Comparison of ENCODE assay signal across 18 cellular contexts in the genomic region with DNA sequence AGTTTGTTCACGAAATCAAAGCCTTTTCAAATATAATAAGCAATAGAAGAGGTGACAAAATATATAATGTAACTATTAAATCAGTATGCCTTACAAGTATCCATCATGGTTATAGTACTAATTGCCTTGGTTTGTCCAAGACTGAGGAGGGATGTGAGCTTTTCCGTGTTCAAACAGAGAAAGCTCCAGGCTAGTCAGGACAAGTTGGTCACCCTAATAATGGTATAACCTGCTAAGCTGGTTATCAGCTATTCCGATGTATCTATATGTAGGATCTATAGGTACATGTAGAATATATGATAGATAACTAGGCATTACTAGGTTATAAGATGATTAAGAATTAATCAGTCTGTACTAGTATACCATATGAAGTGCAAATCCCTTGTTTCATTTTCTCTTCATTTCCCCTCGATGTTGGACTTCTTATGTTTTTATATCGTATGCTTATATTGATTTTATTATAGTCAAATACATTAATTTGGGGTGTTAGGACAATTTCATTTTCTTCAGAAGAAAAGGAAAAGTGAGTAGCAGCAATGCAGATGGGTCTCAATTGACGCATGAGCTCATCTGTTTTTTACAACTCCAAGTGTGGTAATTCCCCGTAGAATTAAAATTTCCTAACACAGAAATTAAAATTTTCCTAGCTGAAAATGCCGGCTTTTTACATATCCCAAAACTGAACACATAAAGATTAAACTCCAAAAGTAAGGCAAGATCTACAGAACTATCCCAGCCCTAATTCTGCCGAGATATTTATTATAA.
A peak's percentile ranks its signal among the peaks of the same experiment; 100 is the strongest.
DNase-seq lines count a peak whose midpoint lies in the region; ATAC-seq and TF ChIP-seq lines count a peak whose summit lies in the region.
"Had no signal": no experiment of that assay in that cellular context is flagged by ENCODE, and none has a peak within 500 bp of the region (broad histone marks: within the 10 kb centered on the region; RNA-seq: fewer than 3 reads in every experiment).

No MANE protein-coding gene starts in this region.

- no peak overlapping the region for H2BK12ac ChIP-seq in mesenchymal stem cell (ENCODE audit: low read length in 2 of 2)

- H3K4me1 ChIP-seq in foreskin keratinocyte (peaks cover 3% of the 10 kb centered on the region), mesenchymal stem cell (ENCODE audit: control insufficient read depth, insufficient read depth, low read depth, low read length) (no peaks in the 10 kb centered on the region), endodermal cell (ENCODE audit: control insufficient read depth, insufficient read depth, low read length) (no peaks in the 10 kb centered on the region)
- H3K4me1 ChIP-seq: SJSA1 had no signal

- 100% methylated on average over 5 of the region's 9 CpGs for WGBS in mesenchymal stem cell
- 92 to 100% methylated on average over 4 to 6 of the region's 9 CpGs for WGBS in endodermal cell (ENCODE audit: insufficient coverage in 1 of 2, insufficient read length in 1 of 2), 2 experiments

- no peaks in the 10 kb centered on the region for H3K36me3 Mint-ChIP-seq in endodermal cell (ENCODE audit: low read depth)
- no peaks in the 10 kb centered on the region for H3K36me3 Mint-ChIP-seq in progenitor cell of endocrine pancreas (ENCODE audit: insufficient read depth)

- H3K27me3 ChIP-seq in foreskin keratinocyte = no peaks in the 10 kb centered on the region
- H3K27me3 ChIP-seq in mesenchymal stem cell (ENCODE audit: control insufficient read depth in 1 of 2, insufficient read depth in 1 of 2, low read length in 2 of 2) = no peaks in the 10 kb centered on the region
- no peaks in the 10 kb centered on the region for H3K27me3 ChIP-seq in endodermal cell (ENCODE audit: control insufficient read depth, insufficient read depth, low read length, poor library complexity, severe bottlenecking)
- H3K27me3 ChIP-seq: Peyer's patch, SJSA1 had no signal

- intact Hi-C loops in Right ventricle myocardium superior (cut with DNase I) = no loop called here
- intact Hi-C loops in cardiac septum (cut with DNase I) = no loop called here

- H2BK120ac ChIP-seq in mesenchymal stem cell (ENCODE audit: low read depth, low read length) = no peak overlapping the region

- H3K27ac Mint-ChIP-seq in endodermal cell (no peak overlapping the region), progenitor cell of endocrine pancreas (no peak overlapping the region)

- no peak overlapping the region for H2BK15ac ChIP-seq in mesenchymal stem cell (ENCODE audit: low read depth, poor library complexity, severe bottlenecking)

- H3K79me1 ChIP-seq in mesenchymal stem cell (replicated peaks; ENCODE audit: low read length, poor library complexity, severe bottlenecking) = peaks cover 7% of the 10 kb centered on the region

- H3K9me3 ChIP-seq in mesenchymal stem cell (ENCODE audit: control insufficient read depth, low read length) (no peaks in the 10 kb centered on the region), endodermal cell (ENCODE audit: control insufficient read depth, low read length) (no peaks in the 10 kb centered on the region)
- H3K9me3 ChIP-seq: Peyer's patch, SJSA1 had no signal

- H3K14ac ChIP-seq in mesenchymal stem cell (ENCODE audit: low read length in 2 of 2) = no peak overlapping the region

- no peak overlapping the region for H2AK5ac ChIP-seq in mesenchymal stem cell (ENCODE audit: low read length, severe bottlenecking)

- TF ChIP-seq CTCF in foreskin keratinocyte (conservative IDR thresholded peaks at IDR 0.05) (no peak), endodermal cell (conservative IDR thresholded peaks at IDR 0.05) (no peak), progenitor cell of endocrine pancreas (IDR thresholded peaks at IDR 0.05; ENCODE audit: unreplicated experiment) (no peak)

- no peaks in the 10 kb centered on the region for H3K9me3 Mint-ChIP-seq in endodermal cell
- H3K9me3 Mint-ChIP-seq in progenitor cell of endocrine pancreas (ENCODE audit: low read depth) = no peaks in the 10 kb centered on the region

- H3K4me3 Mint-ChIP-seq in endodermal cell = no peak overlapping the region
- no peak overlapping the region for H3K4me3 Mint-ChIP-seq in progenitor cell of endocrine pancreas (ENCODE audit: low read depth)

- H2BK5ac ChIP-seq in mesenchymal stem cell (ENCODE audit: low read depth, low read length, poor library complexity, severe bottlenecking) = no peak overlapping the region

- no peak overlapping the region for H2AFZ ChIP-seq in mesenchymal stem cell (ENCODE audit: low read depth, low read length)

- H3K23ac ChIP-seq in mesenchymal stem cell (ENCODE audit: low read length in 2 of 2) = no peak overlapping the region

- H3K4me2 ChIP-seq in mesenchymal stem cell (ENCODE audit: low read length, poor library complexity, severe bottlenecking) = no peak overlapping the region
- H3K4me2 ChIP-seq: KMS-11 had no signal

- H3K27me3 Mint-ChIP-seq in endodermal cell (ENCODE audit: insufficient read depth) = no peaks in the 10 kb centered on the region
- no peaks in the 10 kb centered on the region for H3K27me3 Mint-ChIP-seq in progenitor cell of endocrine pancreas

- H3K18ac ChIP-seq in mesenchymal stem cell (ENCODE audit: low read depth in 1 of 2, low read length in 2 of 2) = no peak overlapping the region

- peak; percentile 67 for ATAC-seq in Right ventricle myocardium superior (ENCODE audit: poor library complexity)
- peak; percentile 70 for ATAC-seq in foreskin keratinocyte
- no peak for ATAC-seq in GM18511 (IDR thresholded peaks at IDR 0.05; ENCODE audit: unreplicated experiment)

- no peak overlapping the region for H3K27ac ChIP-seq in foreskin keratinocyte
- H3K27ac ChIP-seq in mesenchymal stem cell (ENCODE audit: low read length, poor library complexity, severe bottlenecking) = no peak overlapping the region
- no peak overlapping the region for H3K27ac ChIP-seq in endodermal cell (ENCODE audit: low read depth, low read length)
- H3K27ac ChIP-seq: C4-2B, KMS-11, Peyer's patch, SJSA1 had no signal

- H3K9ac ChIP-seq in mesenchymal stem cell (ENCODE audit: low read length) = peak overlapping the region; percentile 62
- no peak overlapping the region for H3K9ac ChIP-seq in endodermal cell (ENCODE audit: extremely low read depth, low read length, poor library complexity, severe bottlenecking)
- H3K9ac ChIP-seq: KMS-11 had no signal

- H4K8ac ChIP-seq in mesenchymal stem cell (ENCODE audit: low read length) = no peak overlapping the region

- H3K4ac ChIP-seq in mesenchymal stem cell (ENCODE audit: low read depth in 1 of 2, low read length in 2 of 2) = no peak overlapping the region

- no peak overlapping the region for H4K91ac ChIP-seq in mesenchymal stem cell (ENCODE audit: low read length)

- H3K4me1 Mint-ChIP-seq in endodermal cell (peaks cover 1% of the 10 kb centered on the region), progenitor cell of endocrine pancreas (ENCODE audit: low read depth) (peaks cover 42% of the 10 kb centered on the region)

- H3K4me3 ChIP-seq in mesenchymal stem cell (ENCODE audit: insufficient read depth in 1 of 2, low read depth in 1 of 2, low read length in 2 of 2) (peak overlapping the region in 1 of 2 experiments; percentile 43), endodermal cell (ENCODE audit: low read length) (no peak overlapping the region)
- H3K4me3 ChIP-seq: Peyer's patch, SJSA1 had no signal

- DNase-seq in Right ventricle myocardium superior = no peak
- no peak for DNase-seq in cardiac septum (ENCODE audit: low spot score)
- peak in 1 of 2 donors; percentile 36 for DNase-seq in foreskin keratinocyte
- DNase-seq in mesenchymal stem cell = no peak
- DNase-seq in endodermal cell = no peak
- no peak for DNase-seq in progenitor cell of endocrine pancreas (ENCODE audit: low spot score, unreplicated experiment)
- DNase-seq: IMR-90, MV-4-11, NCI-H1105 treated with DMSO at 0.1 percent for 48 hours, NCI-H1694, NCI-H2081 treated with DMSO at 0.1 percent for 48 hours, NCI-H446, NCI-H526, Peyer's patch had no signal

- no peaks in the 10 kb centered on the region for H3K36me3 ChIP-seq in mesenchymal stem cell (ENCODE audit: control insufficient read depth in 1 of 2, insufficient read depth in 2 of 2, low read depth in 1 of 2, low read length in 2 of 2)
- no peaks in the 10 kb centered on the region for H3K36me3 ChIP-seq in endodermal cell (ENCODE audit: control insufficient read depth, insufficient read depth, low read length)
- H3K36me3 ChIP-seq: Peyer's patch, SJSA1 had no signal
